In the genomic region with DNA sequence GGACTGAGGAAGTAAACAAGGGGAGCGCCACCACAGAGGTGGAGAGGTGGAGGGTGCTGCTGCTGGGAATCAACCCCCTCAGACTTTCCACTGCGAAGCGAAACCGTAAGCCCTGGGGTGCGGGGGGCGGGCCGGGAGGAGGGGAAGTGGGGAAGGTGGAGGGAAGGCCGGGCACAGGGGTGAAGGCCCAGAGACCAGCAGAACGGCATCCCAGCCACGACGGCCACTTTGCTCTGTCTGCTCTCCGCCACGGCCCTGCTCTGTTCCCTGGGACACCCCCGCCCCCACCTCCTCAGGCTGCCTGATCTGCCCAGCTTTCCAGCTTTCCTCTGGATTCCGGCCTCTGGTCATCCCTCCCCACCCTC, we compare ENCODE assay signal across 8 cellular contexts. TPM values are rescaled to one million over a fixed set of nuclear protein-coding genes. Genes with fewer than 3 reads are reported as not detected.
A peak's percentile ranks its signal among the peaks of the same experiment; 100 is the strongest.
DNase-seq lines count a peak whose midpoint lies in the region; ATAC-seq, FAIRE-seq and TF ChIP-seq lines count a peak whose summit lies in the region.

LAG3 (plus strand) TSS at position 190 of the 365 bp plus-strand sequence. CDS start 333 bp downstream, outside the sequence.

- TF ChIP-seq RAD21 in HepG2 (CRISPR knock-in tag; IDR thresholded peaks at IDR 0.05), result no peak

- H2AFZ ChIP-seq in GM23338 (peak within 1 kb of the TSS; percentile 76), HepG2 (ENCODE audit: low read length) (no peak within 1 kb of the TSS)

- no peaks in the 10 kb centered on the region for H3K9me3 ChIP-seq in HepG2 (ENCODE audit: low read length)

- H3K27ac ChIP-seq in GM23338 (ENCODE audit: low read depth), result no peak within 1 kb of the TSS
- no peak within 1 kb of the TSS for H3K27ac ChIP-seq in HepG2 (ENCODE audit: extremely low read length, insufficient read depth, low read length)

- H3K4me3 ChIP-seq in GM23338, result peak within 1 kb of the TSS; percentile 64
- no peak within 1 kb of the TSS for H3K4me3 ChIP-seq in HepG2 (replicated peaks in 1 of 3; ENCODE audit: insufficient read depth in 1 of 3, low read depth in 2 of 3, low read length in 3 of 3)

- no peak for TF ChIP-seq POLR2A in HepG2 (IDR thresholded peaks at IDR 0.05; ENCODE audit: insufficient read depth in 1 of 2, low read depth in 2 of 2, low read length in 2 of 2)

- H3K4me1 Mint-ChIP-seq in GM23338, result peaks cover 67% of the 10 kb centered on the region

- 75% methylated on average over 13 of the region's 15 CpGs for WGBS in HepG2 (ENCODE audit: low lambda C conversion rate)

- H3K4me3 Mint-ChIP-seq in GM23338, result peak within 1 kb of the TSS; percentile 66

- no peak within 1 kb of the TSS; the same call in 1 of the 2 replicates for H3K27ac Mint-ChIP-seq in GM23338

- H3K9me3 Mint-ChIP-seq in GM23338, result no peaks in the 10 kb centered on the region; the same call in 2 of the 3 replicates

- peaks cover 71% of the 10 kb centered on the region for H3K27me3 ChIP-seq in GM23338 (ENCODE audit: insufficient read depth)
- no peaks in the 10 kb centered on the region for H3K27me3 ChIP-seq in HepG2 (ENCODE audit: control insufficient read depth in 1 of 2, insufficient read depth in 2 of 2, low read length in 2 of 2)

- H3K36me3 ChIP-seq in GM23338 (ENCODE audit: insufficient read depth) (no peaks in the 10 kb centered on the region), HepG2 (replicated peaks in 1 of 2; ENCODE audit: control insufficient read depth in 1 of 2, insufficient read depth in 2 of 2, low read length in 2 of 2) (peaks cover 0 to 11% of the 10 kb centered on the region in 2 experiments; a peak in 1 of 5 replicates)

- peaks cover 16% of the 10 kb centered on the region for H3K79me2 ChIP-seq in GM23338 (replicated peaks; ENCODE audit: insufficient read depth)
- peaks cover 15% of the 10 kb centered on the region for H3K79me2 ChIP-seq in HepG2 (ENCODE audit: insufficient read depth, low read length)

- H3K27me3 Mint-ChIP-seq in GM23338 (ENCODE audit: insufficient read depth, low read depth, poor library complexity), result peaks cover 46% of the 10 kb centered on the region

- H3K4me2 ChIP-seq in GM23338 (peak within 1 kb of the TSS; percentile 87), HepG2 (ENCODE audit: low read depth, low read length) (no peak within 1 kb of the TSS)

- in situ Hi-C loops in HepG2 (cut with HindIII; ENCODE audit: extremely low pct_ligation_motif_present, low pct_unique_long_range_greater_than_20kb), result no loop called here

- BruUV-seq in HepG2 (replicated peaks; lab: Mats Ljungman, UMichigan), result no TSS peak

- no peak for TF ChIP-seq EP300 in HepG2 (IDR thresholded peaks at IDR 0.05; ENCODE audit: low read depth in 2 of 2, low read length in 2 of 2)
- no peak for TF ChIP-seq EP300 in HepG2 (CRISPR knock-in tag; IDR thresholded peaks at IDR 0.05; ENCODE audit: borderline replicate concordance)

- ATAC-seq in GM23338, result peak; percentile 1; the same call in 1 of the 3 replicates
- no peak for ATAC-seq in HepG2
- no peak for ATAC-seq in GM21529 (IDR thresholded peaks at IDR 0.05; ENCODE audit: unreplicated experiment)
- ATAC-seq in GM18907 (IDR thresholded peaks at IDR 0.05; ENCODE audit: unreplicated experiment), result no peak

- POLR2A ChIA-PET in HepG2 (lab: Yijun Ruan, JAX), result interaction anchor here (8.3 kb wide), 1 partner anchor 19 kb away, joined by 162 read pairs; the partner anchor contains the start of gene MLF2

- no peaks in the 10 kb centered on the region for H3K9me2 ChIP-seq in GM23338 (ENCODE audit: insufficient read depth)

- TF ChIP-seq CTCF in GM23338 (conservative IDR thresholded peaks at IDR 0.05; ENCODE audit: low read depth in 2 of 2) (no peak), HepG2 (CRISPR knock-in tag; IDR thresholded peaks at IDR 0.05) (no peak)

- no peak within 1 kb of the TSS for H3K9ac ChIP-seq in HepG2 (ENCODE audit: insufficient read depth, low read depth, low read length)

- H3K4me1 ChIP-seq in GM23338 (ENCODE audit: insufficient read depth) (peaks cover 43% of the 10 kb centered on the region), HepG2 (ENCODE audit: insufficient read depth, low read length) (peaks cover 82% of the 10 kb centered on the region)

- H3F3A ChIP-seq in GM23338 (replicated peaks; ENCODE audit: low read depth), result peaks cover 36% of the 10 kb centered on the region

- no peak for DNase-seq in GM23338 (ENCODE audit: low spot score)
- DNase-seq in activated T-cell treated with anti-CD3 and anti-CD28 coated beads for 24 hours (ENCODE audit: low read depth), result peak; percentile 59
- no peak for DNase-seq in HepG2 (ENCODE audit: low spot score)
- peak; percentile 48 to 54 for DNase-seq in stimulated activated CD8-positive, alpha-beta memory T cell treated with anti-CD3 and anti-CD28 coated beads, Interleukin-4, amount 100 ng/mL, for 4 hours (ENCODE audit: low read depth in 2 of 2, low spot score in 1 of 2)
- no peak for DNase-seq in NCI-H524 treated with DMSO at 0.1 percent for 48 hours (lab: John Stamatoyannopoulos, UW)
- DNase-seq in NCI-H1436 (lab: John Stamatoyannopoulos, UW), result no peak

- H4K20me1 ChIP-seq in GM23338 (replicated peaks; ENCODE audit: insufficient read depth) (peaks cover 20% of the 10 kb centered on the region), HepG2 (ENCODE audit: insufficient read depth, low read length) (0 out of 2 replicates have a peak, but pooled peaks cover 6% of the 10 kb centered on the region)

- intact Hi-C loops in HepG2 (cut with micrococcal nuclease; ENCODE audit: unreplicated experiment), result no loop called here

- H3K36me3 Mint-ChIP-seq in GM23338 (ENCODE audit: low read depth), result peaks cover 25% of the 10 kb centered on the region

- no peak for FAIRE-seq in HepG2 (lab: Jason Lieb, UNC)

- CTCF ChIA-PET in HepG2 (lab: Yijun Ruan, JAX; ENCODE audit: low intra/inter-chr PET ratio, low total read pairs), result no interaction called here

TF ChIP-seq in GM23338, 12 proteins besides CTCF, POLR2A, EP300 and RAD21:
- TF ChIP-seq NANOG (IDR thresholded peaks at IDR 0.05; ENCODE audit: borderline replicate concordance), result no peak
TF ChIP-seq in GM23338: peak in this region for 0.

TF ChIP-seq in HepG2, 621 proteins besides CTCF, POLR2A, EP300 and RAD21:
- TF ChIP-seq MAX (IDR thresholded peaks at IDR 0.05) (0 out of 2 replicates have a peak, but pooled peaks have one; percentile 7), HNRNPK (IDR thresholded peaks at IDR 0.05; ENCODE audit: low read depth, low read length, poor library complexity, severe bottlenecking) (peak; percentile 55), KDM5B (CRISPR knock-in tag; IDR thresholded peaks at IDR 0.05; ENCODE audit: borderline replicate concordance) (no peak), RBFOX2 (IDR thresholded peaks at IDR 0.05; ENCODE audit: low read depth, low read length) (peak; percentile 39; the same call in 1 of the 2 replicates), PCBP1 (IDR thresholded peaks at IDR 0.05; ENCODE audit: borderline replicate concordance, low read depth, low read length) (peak; percentile 73; the same call in 1 of the 2 replicates)
TF ChIP-seq in HepG2: peak in this region for 4.

RNA-seq across cellular contexts. Expression of gene LAG3, which starts in this region (rescaled TPM):
- total RNA-seq in GM23338 (2014; rRNA removed; shearing (Covaris generic)), result 1.0 and 4.7 TPM in 2 replicates
- polyA plus RNA-seq in GM23338 (2016; fragmentation: Nextera tagmentation; extraction: Ambion mirVana) (3.7 and 3.9 TPM in 2 replicates), HepG2 (2011; rRNA removed) (0.26 and 0.51 TPM in 2 replicates)
- 0.11 TPM in 1 of 2 replicates, not detected in the other for total RNA-seq in HepG2 (2016; rRNA removed; fragmentation: Illumina TruSeq; extraction: Trizol)
- total RNA-seq in HepG2 (2016; cell fraction: cytosol; rRNA removed; fragmentation: Illumina TruSeq; extraction: Trizol; ENCODE audit: low read depth), result not detected in 2 replicates
- 0.11 TPM in 1 of 2 replicates, not detected in the other for total RNA-seq in HepG2 (2016; cell fraction: insoluble cytoplasmic fraction; rRNA removed; fragmentation: Illumina TruSeq; extraction: Trizol)
- total RNA-seq in HepG2 (2016; cell fraction: membrane; rRNA removed; fragmentation: Illumina TruSeq; extraction: Trizol), result 0.07 TPM in 1 of 2 replicates, not detected in the other
- 0.31 TPM in 1 of 2 replicates, not detected in the other for total RNA-seq in HepG2 (2016; cell fraction: nucleus; rRNA removed; fragmentation: Illumina TruSeq; extraction: Trizol)
- polyA plus RNA-seq in HepG2 (2011; cell fraction: cytosol; rRNA removed), result 0.08 and 0.15 TPM in 2 replicates
- 3.5 and 3.6 TPM in 2 replicates for polyA plus RNA-seq in HepG2 (2011; cell fraction: nucleus; rRNA removed)
- polyA plus RNA-seq in HepG2 (2012), result 0.95 and 1.0 TPM in 2 replicates
- not detected in 2 replicates for polyA plus RNA-seq in HepG2 (2016; cell fraction: cytosol; fragmentation: Illumina TruSeq; extraction: Trizol; ENCODE audit: low read depth)
- not detected in 2 replicates for polyA plus RNA-seq in HepG2 (2016; cell fraction: insoluble cytoplasmic fraction; fragmentation: Illumina TruSeq; extraction: Trizol; ENCODE audit: low read depth)
- polyA plus RNA-seq in HepG2 (2016; cell fraction: membrane; fragmentation: Illumina TruSeq; extraction: Trizol; ENCODE audit: low read depth), result 0.11 TPM in 1 of 2 replicates, not detected in the other
- 1.3 and 2.2 TPM in 2 replicates for polyA plus RNA-seq in HepG2 (2016; cell fraction: nucleus; fragmentation: Illumina TruSeq; extraction: Trizol; ENCODE audit: insufficient read depth, low read depth)
- 0.08 and 0.54 TPM in 2 replicates for polyA minus RNA-seq in HepG2 (2011; rRNA and poly(A)+ RNA removed; ENCODE audit: low replicate concordance)
- polyA minus RNA-seq in HepG2 (2011; cell fraction: cytosol; rRNA and poly(A)+ RNA removed), result not detected in 2 replicates
- 0.90 and 2.0 TPM in 2 replicates for polyA minus RNA-seq in HepG2 (2011; cell fraction: nucleus; rRNA and poly(A)+ RNA removed)

Comparison
In these comparisons a context has a peak if more than half of its experiments do, and no peak if none do; other contexts are left out.
1. DNase-seq: peak in activated T-cell treated with anti-CD3 and anti-CD28 coated beads for 24 hours (single experiment) and stimulated activated CD8-positive, alpha-beta memory T cell treated with anti-CD3 and anti-CD28 coated beads, Interleukin-4, amount 100 ng/mL, for 4 hours (2 of 2); none in GM23338 (single experiment), HepG2 (single experiment), NCI-H524 treated with DMSO at 0.1 percent for 48 hours (single experiment) and NCI-H1436 (single experiment).